In the genomic region with DNA sequence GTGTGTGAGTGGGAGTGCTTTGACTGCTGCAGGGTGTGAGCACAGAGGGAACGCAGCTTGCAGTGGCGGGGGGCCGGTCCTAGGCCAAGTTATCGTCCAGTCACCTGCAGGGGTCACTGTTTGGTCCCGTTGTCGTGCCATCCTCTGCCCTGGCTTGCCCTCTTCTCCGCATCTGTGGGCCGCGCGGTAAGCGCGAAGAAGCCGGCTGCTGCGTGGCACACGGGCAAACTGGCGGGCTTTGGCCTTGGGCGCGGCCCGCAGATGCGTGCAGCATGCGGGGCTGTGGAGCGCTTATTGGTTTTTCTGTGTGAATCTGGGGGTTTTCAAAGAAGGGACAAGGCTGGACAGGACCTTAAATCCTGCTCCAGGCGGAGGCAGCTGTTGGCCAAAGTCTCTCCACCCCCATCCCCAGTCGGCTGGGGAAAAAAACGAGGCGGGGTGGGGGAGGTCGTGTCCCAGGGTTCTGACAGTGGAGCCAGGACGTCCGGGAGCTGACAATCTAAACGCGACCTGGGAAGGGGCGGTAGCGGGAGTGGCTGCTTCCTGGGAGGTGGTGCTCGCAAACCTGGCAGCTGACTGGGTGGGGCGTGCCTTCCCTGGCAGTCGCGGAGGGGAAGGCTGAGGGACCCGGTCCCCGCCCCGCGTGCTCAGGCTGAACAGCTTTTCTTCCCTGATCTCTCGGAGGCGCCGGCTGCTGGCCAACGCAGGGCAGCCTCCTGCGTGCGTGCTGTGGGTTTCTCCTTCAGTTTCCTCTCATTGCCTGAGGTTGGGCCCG, we compare ENCODE assay signal across 9 cellular contexts. TPM values are rescaled to one million over a fixed set of nuclear protein-coding genes. Genes with fewer than 3 reads are reported as not detected.
A peak's percentile ranks its signal among the peaks of the same experiment; 100 is the strongest.
DNase-seq lines count a peak whose midpoint lies in the region; ATAC-seq and TF ChIP-seq lines count a peak whose summit lies in the region.
"Had no signal": no experiment of that assay in that cellular context is flagged by ENCODE, and none has a peak within 500 bp of the region (broad histone marks: within the 10 kb centered on the region; RNA-seq: fewer than 3 reads in every experiment).

No MANE protein-coding gene starts in this region.

- H3K9me3 Mint-ChIP-seq in CD8-positive, alpha-beta T cell = peaks cover 3% of the 10 kb centered on the region

- no peaks in the 10 kb centered on the region for H3K4me1 Mint-ChIP-seq in CD8-positive, alpha-beta T cell (ENCODE audit: low read depth)

- TF ChIP-seq CTCF in omental fat pad (IDR thresholded peaks at IDR 0.05) = no peak
- TF ChIP-seq CTCF in CD8-positive, alpha-beta T cell (IDR thresholded peaks at IDR 0.05) = no peak

- ATAC-seq in omental fat pad (ENCODE audit: low FRiP score) = peak; percentile 76
- no peak for ATAC-seq in HG02678 (IDR thresholded peaks at IDR 0.05; ENCODE audit: unreplicated experiment)
- ATAC-seq in CD8-positive, alpha-beta T cell = no peak
- no peak for ATAC-seq in GM21360 (IDR thresholded peaks at IDR 0.05; ENCODE audit: unreplicated experiment)

- POLR2A ChIA-PET in CD8-positive, alpha-beta T cell (lab: Charles Lee) = no interaction called here

- no peak overlapping the region for H3K27ac ChIP-seq in CD8-positive, alpha-beta T cell (ENCODE audit: low read depth, low read length)

- H3K36me3 ChIP-seq in NT2/D1 (ENCODE audit: insufficient read depth, insufficient read length, low read length) = no peaks in the 10 kb centered on the region
- H3K36me3 ChIP-seq in CD8-positive, alpha-beta T cell (ENCODE audit: insufficient read depth, low read length) = no peaks in the 10 kb centered on the region

- peaks cover 34% of the 10 kb centered on the region for H3K27me3 Mint-ChIP-seq in CD8-positive, alpha-beta T cell (ENCODE audit: low read depth)

- peaks cover 3% of the 10 kb centered on the region for H3K4me1 ChIP-seq in NT2/D1 (ENCODE audit: insufficient read depth, insufficient read length)
- H3K4me1 ChIP-seq in CD8-positive, alpha-beta T cell (ENCODE audit: insufficient read depth, low read length) = no peaks in the 10 kb centered on the region

- DNase-seq in COLO668 (lab: John Stamatoyannopoulos, UW; ENCODE audit: unreplicated experiment) = peak; percentile 44
- no peak for DNase-seq in NT2/D1 (ENCODE audit: low read depth, low spot score)
- DNase-seq in fibroblast of the conjunctiva (ENCODE audit: low read depth) = peak; percentile 44
- no peak for DNase-seq in omental fat pad (ENCODE audit: low spot score)
- no peak for DNase-seq in CD8-positive, alpha-beta T cell
- DNase-seq in superior temporal gyrus (ENCODE audit: extremely low spot score) = no peak

- H3K9ac ChIP-seq in NT2/D1 (ENCODE audit: insufficient read length, low read depth) = peak overlapping the region; percentile 72

- peak overlapping the region; percentile 60 for H3K4me3 ChIP-seq in NT2/D1 (ENCODE audit: insufficient read length, low read depth)
- no peak overlapping the region for H3K4me3 ChIP-seq in CD8-positive, alpha-beta T cell (ENCODE audit: low read depth, low read length)

- CTCF ChIA-PET in CD8-positive, alpha-beta T cell (lab: Charles Lee) = no interaction called here

- H3K36me3 Mint-ChIP-seq in CD8-positive, alpha-beta T cell = no peaks in the 10 kb centered on the region

- intact Hi-C loops in CD8-positive, alpha-beta T cell (cut with DNase I, micrococcal nuclease) = no loop called here

- H3K9me3 ChIP-seq in NT2/D1 (ENCODE audit: insufficient read depth, low read length) = peaks cover 9% of the 10 kb centered on the region; the same call in 1 of the 2 replicates
- no peaks in the 10 kb centered on the region for H3K9me3 ChIP-seq in CD8-positive, alpha-beta T cell (ENCODE audit: low read length)

- no peak overlapping the region for H3K4me3 Mint-ChIP-seq in CD8-positive, alpha-beta T cell

- no peak overlapping the region for H3K27ac Mint-ChIP-seq in CD8-positive, alpha-beta T cell

- H3K27me3 ChIP-seq in NT2/D1 (ENCODE audit: insufficient read depth, insufficient read length) = no peaks in the 10 kb centered on the region
- H3K27me3 ChIP-seq in CD8-positive, alpha-beta T cell (ENCODE audit: insufficient read depth, low read length) = no peaks in the 10 kb centered on the region

RNA-seq across cellular contexts. Expression of gene VEPH1, which starts 39.7 kb away (rescaled TPM):
- 10 to 100 TPM in 1 of 4 donors, 1 to 10 TPM in 2, under 1 TPM in 1; 0.48 to 11.7 (median 3.2) TPM for total RNA-seq in omental fat pad
- total RNA-seq in CD8-positive, alpha-beta T cell = not detected
- total RNA-seq: activated CD8-positive, alpha-beta memory T cell treated with anti-CD3 and anti-CD28 coated beads for 36 hours had no signal

Comparison
In these comparisons a context has a peak if more than half of its experiments do, and no peak if none do; other contexts are left out.
1. DNase-seq: peak in COLO668 (single experiment) and fibroblast of the conjunctiva (single experiment); none in NT2/D1 (single experiment), omental fat pad (single experiment), CD8-positive, alpha-beta T cell (0 of 7) and superior temporal gyrus (single experiment).